20 cellular contexts compared by ENCODE assay signal in genomic region chr1:162139398-162139685, GRCh38.
DNase-seq lines count a peak whose midpoint lies in the region; ATAC-seq, FAIRE-seq and TF ChIP-seq lines count a peak whose summit lies in the region.
"Had no signal": no experiment of that assay in that cellular context is flagged by ENCODE, and none has a peak within 500 bp of the region (broad histone marks: within the 10 kb centered on the region; RNA-seq: fewer than 3 reads in every experiment).

No MANE protein-coding gene starts in this region.

- DNase-seq in HepG2 (ENCODE audit: low spot score) = peak; percentile 72
- DNase-seq in right lobe of liver = no peak
- no peak for DNase-seq in H1 (ENCODE audit: low read depth in 1 of 2, low spot score in 2 of 2)
- DNase-seq in neural crest cell (ENCODE audit: low read depth, low spot score) = no peak
- no peak for DNase-seq in stimulated activated effector memory CD8-positive, alpha-beta T cell treated with anti-CD3 and anti-CD28 coated beads, Interleukin-12 subunit alpha, Interleukin-12 subunit beta, amount 100 ng/mL, for 72 hours (ENCODE audit: low spot score in 2 of 2)
- DNase-seq in SIG-M5 treated with dmso at 0.1 percent for 504 hours (lab: John Stamatoyannopoulos, UW; ENCODE audit: unreplicated experiment) = no peak
- DNase-seq: Calu3; CD4-positive, alpha-beta memory T cell; GF-D8; GM23248; KG1; NCI-H1436; NCI-H1930; NCI-H345; NCI-H524 treated with DMSO at 0.1 percent for 48 hours; Peyer's patch had no signal

- no peak for TF ChIP-seq CTCF in HepG2 (CRISPR knock-in tag; IDR thresholded peaks at IDR 0.05)
- TF ChIP-seq CTCF in right lobe of liver (IDR thresholded peaks at IDR 0.05) = no peak
- no peak for TF ChIP-seq CTCF in H1 (IDR thresholded peaks at IDR 0.05; ENCODE audit: control extremely low read depth in 1 of 3, insufficient read depth in 1 of 3, low read depth in 1 of 3, low read length in 3 of 3)
- TF ChIP-seq CTCF in neural crest cell (conservative IDR thresholded peaks at IDR 0.05) = no peak

- no peak overlapping the region for H2AFZ ChIP-seq in HepG2 (ENCODE audit: low read length)
- no peak overlapping the region for H2AFZ ChIP-seq in H1 (ENCODE audit: low read length)
- H2AFZ ChIP-seq: GM23248 had no signal

- H3K4me2 ChIP-seq in HepG2 (ENCODE audit: low read depth, low read length) = no peak overlapping the region
- no peak overlapping the region for H3K4me2 ChIP-seq in H1 (ENCODE audit: insufficient read depth in 1 of 2, low read depth in 2 of 2, low read length in 2 of 2)

- no peaks in the 10 kb centered on the region for H3K27me3 Mint-ChIP-seq in neural crest cell (ENCODE audit: low read depth)

- H2BK120ac ChIP-seq in H1 (replicated peaks; ENCODE audit: low read depth, low read length) = no peak overlapping the region

- peak overlapping the region; percentile 89 for H3K27ac Mint-ChIP-seq in neural crest cell (ENCODE audit: unreplicated experiment)
- no peak overlapping the region for H3K27ac Mint-ChIP-seq in stimulated activated effector memory CD8-positive, alpha-beta T cell treated with anti-CD3 and anti-CD28 coated beads, Interleukin-12 subunit alpha, Interleukin-12 subunit beta, amount 100 ng/mL, for 72 hours
- H3K27ac Mint-ChIP-seq: CD4-positive, alpha-beta memory T cell had no signal

- TF ChIP-seq EP300 in HepG2 (IDR thresholded peaks at IDR 0.05; ENCODE audit: low read depth in 2 of 2, low read length in 2 of 2) (no peak), HepG2 (CRISPR knock-in tag; IDR thresholded peaks at IDR 0.05; ENCODE audit: borderline replicate concordance) (no peak), H1 (IDR thresholded peaks at IDR 0.05; ENCODE audit: borderline replicate concordance in 1 of 2, low read depth in 2 of 2, low read length in 2 of 2) (no peak)

- no peak overlapping the region for H3K23ac ChIP-seq in H1 (ENCODE audit: insufficient read length)

- no peaks in the 10 kb centered on the region; the same call in 1 of the 2 replicates for H3K23me2 ChIP-seq in H1 (ENCODE audit: low read depth, low read length)

- no peaks in the 10 kb centered on the region for H3K9me3 ChIP-seq in HepG2 (ENCODE audit: low read length)
- H3K9me3 ChIP-seq in right lobe of liver = no peaks in the 10 kb centered on the region
- no peaks in the 10 kb centered on the region for H3K9me3 ChIP-seq in H1 (ENCODE audit: insufficient read depth in 2 of 2, low read depth in 1 of 2, low read length in 1 of 2)
- H3K9me3 ChIP-seq: Peyer's patch had no signal

- no TSS peak for BruUV-seq in HepG2 (replicated peaks; lab: Mats Ljungman, UMichigan)

- FAIRE-seq in HepG2 (lab: Jason Lieb, UNC) (no peak), H1 (lab: Jason Lieb, UNC) (no peak)
- FAIRE-seq: GM19239 had no signal

- TF ChIP-seq RAD21 in HepG2 (CRISPR knock-in tag; IDR thresholded peaks at IDR 0.05) = no peak
- TF ChIP-seq RAD21 in H1 (IDR thresholded peaks at IDR 0.05 in 1 of 2, conservative IDR thresholded peaks at IDR 0.05 in 1 of 2; ENCODE audit: low read depth in 2 of 2, low read length in 2 of 2) = no peak

- H3K36me3 ChIP-seq in HepG2 (replicated peaks in 1 of 2; ENCODE audit: control insufficient read depth in 1 of 2, insufficient read depth in 2 of 2, low read length in 2 of 2) (no peaks in the 10 kb centered on the region), right lobe of liver (no peaks in the 10 kb centered on the region), H1 (ENCODE audit: control insufficient read depth in 2 of 4, insufficient read depth in 4 of 4, low read length in 3 of 4) (no peaks in the 10 kb centered on the region)
- H3K36me3 ChIP-seq: Peyer's patch had no signal

- no peak overlapping the region for H2BK12ac ChIP-seq in H1 (ENCODE audit: low read depth, low read length)

- H4K20me1 ChIP-seq in HepG2 (ENCODE audit: insufficient read depth, low read length) (no peaks in the 10 kb centered on the region), H1 (replicated peaks in 1 of 2; ENCODE audit: control insufficient read depth in 1 of 2, insufficient read depth in 2 of 2, low read length in 2 of 2) (peaks cover 0 to 2% of the 10 kb centered on the region in 2 experiments)

- CTCF ChIA-PET in HepG2 (lab: Yijun Ruan, JAX; ENCODE audit: low intra/inter-chr PET ratio, low total read pairs) (no interaction called here), H1 (lab: Charles Lee; ENCODE audit: partially characterized antibody) (interaction anchor here (0.6 to 1.2 kb wide), 5 partner anchors 19 to 235 kb away, joined by 3 to 4 read pairs (median 3); no protein-coding TSS in a partner anchor)

- H3K4me3 Mint-ChIP-seq in neural crest cell = peak overlapping the region; percentile 20
- H3K4me3 Mint-ChIP-seq in stimulated activated effector memory CD8-positive, alpha-beta T cell treated with anti-CD3 and anti-CD28 coated beads, Interleukin-12 subunit alpha, Interleukin-12 subunit beta, amount 100 ng/mL, for 72 hours = no peak overlapping the region

- H3K4me3 ChIP-seq in HepG2 (replicated peaks in 1 of 3; ENCODE audit: insufficient read depth in 1 of 3, low read depth in 2 of 3, low read length in 3 of 3) (no peak overlapping the region), right lobe of liver (no peak overlapping the region), H1 (ENCODE audit: extremely low read depth in 1 of 4, insufficient read depth in 2 of 4, low read depth in 3 of 4, low read length in 4 of 4) (no peak overlapping the region)
- H3K4me3 ChIP-seq: GM23248, Peyer's patch had no signal

- no peak overlapping the region for H3K9ac ChIP-seq in HepG2 (ENCODE audit: insufficient read depth, low read depth, low read length)
- H3K9ac ChIP-seq in H1 (replicated peaks in 1 of 4; ENCODE audit: extremely low read depth in 1 of 4, low read depth in 3 of 4, low read length in 3 of 4) = no peak overlapping the region
- H3K9ac ChIP-seq: GM23248 had no signal

- no peak overlapping the region for H3K14ac ChIP-seq in H1 (ENCODE audit: insufficient read length)

- H3K79me2 ChIP-seq in HepG2 (ENCODE audit: insufficient read depth, low read length) = peaks cover 87% of the 10 kb centered on the region
- peaks cover 0 to 67% of the 10 kb centered on the region in 2 experiments; a peak in 3 of 4 replicates for H3K79me2 ChIP-seq in H1 (ENCODE audit: control insufficient read depth in 1 of 2, insufficient read depth in 2 of 2, low read length in 2 of 2)

- ATAC-seq in HepG2 (no peak), right lobe of liver (no peak), GM21515 (IDR thresholded peaks at IDR 0.05; ENCODE audit: unreplicated experiment) (no peak), HG03565 (IDR thresholded peaks at IDR 0.05; ENCODE audit: unreplicated experiment) (no peak)
- ATAC-seq in stimulated activated effector memory CD8-positive, alpha-beta T cell treated with anti-CD3 and anti-CD28 coated beads, Interleukin-12 subunit alpha, Interleukin-12 subunit beta, amount 100 ng/mL, for 72 hours = no peak

- no peak overlapping the region for H3K4ac ChIP-seq in H1 (replicated peaks; ENCODE audit: insufficient read length, low read depth, low read length)

- 0 out of 2 replicates have a peak overlapping the region, but pooled peaks have one; percentile 2 for H2AK5ac ChIP-seq in H1 (ENCODE audit: low read depth, low read length)

- no peak overlapping the region for H2BK20ac ChIP-seq in H1 (ENCODE audit: low read length)

- H3K56ac ChIP-seq in H1 (replicated peaks; ENCODE audit: insufficient read length, low read depth, low read length) = no peak overlapping the region

- H2BK5ac ChIP-seq in H1 (ENCODE audit: low read depth, low read length) = no peak overlapping the region

- no peak overlapping the region for H4K5ac ChIP-seq in H1 (ENCODE audit: insufficient read length, low read depth, low read length)

- H3K9me3 Mint-ChIP-seq in neural crest cell = peaks cover 5% of the 10 kb centered on the region
- H3K9me3 Mint-ChIP-seq in stimulated activated effector memory CD8-positive, alpha-beta T cell treated with anti-CD3 and anti-CD28 coated beads, Interleukin-12 subunit alpha, Interleukin-12 subunit beta, amount 100 ng/mL, for 72 hours = no peaks in the 10 kb centered on the region
- H3K9me3 Mint-ChIP-seq: CD4-positive, alpha-beta memory T cell had no signal

- H3K27me3 ChIP-seq in HepG2 (ENCODE audit: control insufficient read depth in 1 of 2, insufficient read depth in 2 of 2, low read length in 2 of 2) (no peaks in the 10 kb centered on the region), right lobe of liver (no peaks in the 10 kb centered on the region), H1 (replicated peaks in 1 of 4; ENCODE audit: control insufficient read depth in 3 of 4, extremely low read depth in 1 of 4, insufficient read depth in 3 of 4, low read length in 3 of 4) (no peaks in the 10 kb centered on the region)
- H3K27me3 ChIP-seq: Peyer's patch had no signal

- peaks cover 50% of the 10 kb centered on the region for H3K4me1 Mint-ChIP-seq in neural crest cell
- no peaks in the 10 kb centered on the region for H3K4me1 Mint-ChIP-seq in stimulated activated effector memory CD8-positive, alpha-beta T cell treated with anti-CD3 and anti-CD28 coated beads, Interleukin-12 subunit alpha, Interleukin-12 subunit beta, amount 100 ng/mL, for 72 hours
- H3K4me1 Mint-ChIP-seq: CD4-positive, alpha-beta memory T cell had no signal

- peaks cover 3% of the 10 kb centered on the region for H3K36me3 Mint-ChIP-seq in neural crest cell (ENCODE audit: low read depth)
- no peaks in the 10 kb centered on the region for H3K36me3 Mint-ChIP-seq in stimulated activated effector memory CD8-positive, alpha-beta T cell treated with anti-CD3 and anti-CD28 coated beads, Interleukin-12 subunit alpha, Interleukin-12 subunit beta, amount 100 ng/mL, for 72 hours
- H3K36me3 Mint-ChIP-seq: CD4-positive, alpha-beta memory T cell had no signal

- peaks cover 11% of the 10 kb centered on the region; the same call in 1 of the 2 replicates for H3K79me1 ChIP-seq in H1 (ENCODE audit: low read depth, low read length)

- no peak overlapping the region for H4K91ac ChIP-seq in H1 (replicated peaks; ENCODE audit: insufficient read length, low read length)

- 81% methylated on average over 2 of the region's 2 CpGs for WGBS in HepG2 (ENCODE audit: low lambda C conversion rate)
- 84% methylated on average over 2 of the region's 2 CpGs for WGBS in right lobe of liver (ENCODE audit: insufficient coverage, low coverage, low lambda C conversion rate, missing lambda C conversion rate)
- WGBS in H1 (ENCODE audit: extremely low coverage in 1 of 2, insufficient coverage in 1 of 2, insufficient read length in 1 of 2, insufficient replicate concordance in 2 of 2, low coverage in 1 of 2, low lambda C conversion rate in 2 of 2, missing lambda C conversion rate in 1 of 2), 2 experiments = 96% methylated on average over 2 of the region's 2 CpGs; no CpG with 5 or more reads in 1 of the 2 experiments

- no peak overlapping the region for H4K8ac ChIP-seq in H1 (ENCODE audit: extremely low read depth, insufficient read depth, low read length)

- POLR2A ChIA-PET in HepG2 (lab: Yijun Ruan, JAX) = no interaction called here
- POLR2A ChIA-PET in H1 (lab: Charles Lee; ENCODE audit: partially characterized antibody) = interaction anchor here (1.6 kb wide), 1 partner anchor 64 kb away, joined by 5 read pairs; no protein-coding TSS in a partner anchor

- H3K27ac ChIP-seq in HepG2 (ENCODE audit: extremely low read length, insufficient read depth, low read length) (peak overlapping the region; percentile 2), right lobe of liver (no peak overlapping the region), H1 (ENCODE audit: low read depth, low read length) (no peak overlapping the region)
- H3K27ac ChIP-seq: 22Rv1, GM23248, Peyer's patch had no signal

- peaks cover 95% of the 10 kb centered on the region for H3K4me1 ChIP-seq in HepG2 (ENCODE audit: insufficient read depth, low read length)
- peaks cover 0 to 31% (median 12%) of the 10 kb centered on the region in 4 donors for H3K4me1 ChIP-seq in right lobe of liver
- H3K4me1 ChIP-seq in H1 (replicated peaks in 1 of 4; ENCODE audit: control insufficient read depth in 3 of 4, insufficient read depth in 4 of 4, low read length in 3 of 4) = peaks cover 8 to 18% (median 11%) of the 10 kb centered on the region in 4 experiments
- H3K4me1 ChIP-seq: Peyer's patch had no signal

- no peak overlapping the region for H3K18ac ChIP-seq in H1 (ENCODE audit: extremely low read depth, low read length)

- H2BK15ac ChIP-seq in H1 (ENCODE audit: low read length) = no peak overlapping the region

- in situ Hi-C loops in HepG2 (cut with HindIII; ENCODE audit: extremely low pct_ligation_motif_present, low pct_unique_long_range_greater_than_20kb) = no loop called here

- intact Hi-C loops in HepG2 (cut with micrococcal nuclease; ENCODE audit: unreplicated experiment) (no loop called here), right lobe of liver (cut with DNase I) (no loop called here)

- TF ChIP-seq POLR2A in HepG2 (IDR thresholded peaks at IDR 0.05; ENCODE audit: insufficient read depth in 1 of 2, low read depth in 2 of 2, low read length in 2 of 2) (no peak), right lobe of liver (IDR thresholded peaks at IDR 0.05) (no peak), H1 (IDR thresholded peaks at IDR 0.05; ENCODE audit: control extremely low read depth in 1 of 2, low read depth in 2 of 2, low read length in 2 of 2) (no peak)
